ENCODE assay signal across 11 cellular contexts in genomic region chr4:24067781-24068193, GRCh38.
DNase-seq lines count a peak whose midpoint lies in the region; ATAC-seq lines count a peak whose summit lies in the region.
"Had no signal": no experiment of that assay in that cellular context is flagged by ENCODE, and none has a peak within 500 bp of the region (broad histone marks: within the 10 kb centered on the region; RNA-seq: fewer than 3 reads in every experiment).

No MANE protein-coding gene starts in this region.

- no peak for ATAC-seq in GM21423 (IDR thresholded peaks at IDR 0.05; ENCODE audit: unreplicated experiment)
- no peak for ATAC-seq in GM18519 (IDR thresholded peaks at IDR 0.05; ENCODE audit: low FRiP score, unreplicated experiment)
- ATAC-seq in GM21576 (IDR thresholded peaks at IDR 0.05; ENCODE audit: unreplicated experiment), result no peak
- ATAC-seq: WTC11 had no signal

- DNase-seq in ELF-1 (ENCODE audit: low read depth, low spot score) (peak; percentile 10), RPMI7951 (ENCODE audit: low read depth) (peak; percentile 81), fibroblast of peridontal ligament (ENCODE audit: extremely low read depth) (peak; percentile 42), pons (ENCODE audit: low spot score) (peak; percentile 42), HuH-7.5 (ENCODE audit: low spot score) (no peak)
- DNase-seq: activated naive CD8-positive, alpha-beta T cell treated with anti-CD3 and anti-CD28 coated beads, Interleukin-2, amount 10 ng/mL, durations not matched to agents 7 days and 5 days; NCI-H526 treated with DMSO at 0.1 percent for 48 hours had no signal
